In the genomic region with DNA sequence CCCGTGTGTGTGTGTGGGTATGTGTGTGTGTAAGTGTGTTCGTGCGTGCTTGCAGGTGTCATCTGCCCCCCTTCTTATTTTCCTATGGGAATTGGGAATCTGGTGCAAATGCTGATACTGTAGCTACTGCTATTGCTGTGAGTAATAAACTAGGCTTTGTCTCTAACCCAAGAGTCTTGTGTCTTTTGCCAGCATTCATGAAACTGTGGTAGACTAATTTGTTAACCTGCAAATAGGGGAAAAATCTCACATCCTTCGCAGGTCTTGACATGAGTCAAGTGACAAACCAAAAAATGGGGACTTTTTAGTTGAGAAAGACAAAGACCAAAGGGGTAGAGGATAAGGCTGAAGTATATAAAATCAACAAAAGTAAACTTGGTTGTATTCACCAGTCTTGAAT, we compare ENCODE assay signal across 1 cellular context.
TF ChIP-seq lines count a peak whose summit lies in the region.

No MANE protein-coding gene starts in this region.

TF ChIP-seq in SK-N-SH treated with all-trans-retinoic acid at 6 μM for 48 hours, 23 proteins besides CTCF, POLR2A, EP300 and RAD21 (continued from another document):
- TF ChIP-seq, protein P1, sequence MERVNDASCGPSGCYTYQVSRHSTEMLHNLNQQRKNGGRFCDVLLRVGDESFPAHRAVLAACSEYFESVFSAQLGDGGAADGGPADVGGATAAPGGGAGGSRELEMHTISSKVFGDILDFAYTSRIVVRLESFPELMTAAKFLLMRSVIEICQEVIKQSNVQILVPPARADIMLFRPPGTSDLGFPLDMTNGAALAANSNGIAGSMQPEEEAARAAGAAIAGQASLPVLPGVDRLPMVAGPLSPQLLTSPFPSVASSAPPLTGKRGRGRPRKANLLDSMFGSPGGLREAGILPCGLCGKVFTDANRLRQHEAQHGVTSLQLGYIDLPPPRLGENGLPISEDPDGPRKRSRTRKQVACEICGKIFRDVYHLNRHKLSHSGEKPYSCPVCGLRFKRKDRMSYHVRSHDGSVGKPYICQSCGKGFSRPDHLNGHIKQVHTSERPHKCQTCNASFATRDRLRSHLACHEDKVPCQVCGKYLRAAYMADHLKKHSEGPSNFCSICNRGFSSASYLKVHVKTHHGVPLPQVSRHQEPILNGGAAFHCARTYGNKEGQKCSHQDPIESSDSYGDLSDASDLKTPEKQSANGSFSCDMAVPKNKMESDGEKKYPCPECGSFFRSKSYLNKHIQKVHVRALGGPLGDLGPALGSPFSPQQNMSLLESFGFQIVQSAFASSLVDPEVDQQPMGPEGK (CRISPR knock-in tag; IDR thresholded peaks at IDR 0.05; ENCODE audit: borderline replicate concordance) = no peak
- TF ChIP-seq TCF4 (CRISPR knock-in tag; IDR thresholded peaks at IDR 0.05; ENCODE audit: borderline replicate concordance) = no peak
- TF ChIP-seq, protein P2, sequence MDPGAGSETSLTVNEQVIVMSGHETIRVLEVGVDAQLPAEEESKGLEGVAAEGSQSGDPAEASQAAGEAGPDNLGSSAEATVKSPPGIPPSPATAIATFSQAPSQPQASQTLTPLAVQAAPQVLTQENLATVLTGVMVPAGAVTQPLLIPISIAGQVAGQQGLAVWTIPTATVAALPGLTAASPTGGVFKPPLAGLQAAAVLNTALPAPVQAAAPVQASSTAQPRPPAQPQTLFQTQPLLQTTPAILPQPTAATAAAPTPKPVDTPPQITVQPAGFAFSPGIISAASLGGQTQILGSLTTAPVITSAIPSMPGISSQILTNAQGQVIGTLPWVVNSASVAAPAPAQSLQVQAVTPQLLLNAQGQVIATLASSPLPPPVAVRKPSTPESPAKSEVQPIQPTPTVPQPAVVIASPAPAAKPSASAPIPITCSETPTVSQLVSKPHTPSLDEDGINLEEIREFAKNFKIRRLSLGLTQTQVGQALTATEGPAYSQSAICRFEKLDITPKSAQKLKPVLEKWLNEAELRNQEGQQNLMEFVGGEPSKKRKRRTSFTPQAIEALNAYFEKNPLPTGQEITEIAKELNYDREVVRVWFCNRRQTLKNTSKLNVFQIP (CRISPR knock-in tag; IDR thresholded peaks at IDR 0.05; ENCODE audit: borderline replicate concordance, low read depth) = no peak
- no peak for TF ChIP-seq GLIS3 (CRISPR knock-in tag; IDR thresholded peaks at IDR 0.05)
- TF ChIP-seq ZFP3 (CRISPR knock-in tag; IDR thresholded peaks at IDR 0.05) = no peak
- no peak for TF ChIP-seq ZC3H10 (CRISPR knock-in tag; IDR thresholded peaks at IDR 0.05)
- TF ChIP-seq ZFP30 (CRISPR knock-in tag; IDR thresholded peaks at IDR 0.05) = no peak
